Comparison of ENCODE assay signal across 1 cellular context in genomic region chr15:48330855-48331795, GRCh38.
A peak's percentile ranks its signal among the peaks of the same experiment; 100 is the strongest.
TF ChIP-seq lines count a peak whose summit lies in the region.

Gene DUT, plus strand, starts transcription at chr15:48331429. Its CDS starts 87 bp downstream, at chr15:48331516.

TF ChIP-seq in HCT116, 20 proteins besides CTCF, POLR2A, EP300 and RAD21 (continued from another document):
- TF ChIP-seq, protein P1, sequence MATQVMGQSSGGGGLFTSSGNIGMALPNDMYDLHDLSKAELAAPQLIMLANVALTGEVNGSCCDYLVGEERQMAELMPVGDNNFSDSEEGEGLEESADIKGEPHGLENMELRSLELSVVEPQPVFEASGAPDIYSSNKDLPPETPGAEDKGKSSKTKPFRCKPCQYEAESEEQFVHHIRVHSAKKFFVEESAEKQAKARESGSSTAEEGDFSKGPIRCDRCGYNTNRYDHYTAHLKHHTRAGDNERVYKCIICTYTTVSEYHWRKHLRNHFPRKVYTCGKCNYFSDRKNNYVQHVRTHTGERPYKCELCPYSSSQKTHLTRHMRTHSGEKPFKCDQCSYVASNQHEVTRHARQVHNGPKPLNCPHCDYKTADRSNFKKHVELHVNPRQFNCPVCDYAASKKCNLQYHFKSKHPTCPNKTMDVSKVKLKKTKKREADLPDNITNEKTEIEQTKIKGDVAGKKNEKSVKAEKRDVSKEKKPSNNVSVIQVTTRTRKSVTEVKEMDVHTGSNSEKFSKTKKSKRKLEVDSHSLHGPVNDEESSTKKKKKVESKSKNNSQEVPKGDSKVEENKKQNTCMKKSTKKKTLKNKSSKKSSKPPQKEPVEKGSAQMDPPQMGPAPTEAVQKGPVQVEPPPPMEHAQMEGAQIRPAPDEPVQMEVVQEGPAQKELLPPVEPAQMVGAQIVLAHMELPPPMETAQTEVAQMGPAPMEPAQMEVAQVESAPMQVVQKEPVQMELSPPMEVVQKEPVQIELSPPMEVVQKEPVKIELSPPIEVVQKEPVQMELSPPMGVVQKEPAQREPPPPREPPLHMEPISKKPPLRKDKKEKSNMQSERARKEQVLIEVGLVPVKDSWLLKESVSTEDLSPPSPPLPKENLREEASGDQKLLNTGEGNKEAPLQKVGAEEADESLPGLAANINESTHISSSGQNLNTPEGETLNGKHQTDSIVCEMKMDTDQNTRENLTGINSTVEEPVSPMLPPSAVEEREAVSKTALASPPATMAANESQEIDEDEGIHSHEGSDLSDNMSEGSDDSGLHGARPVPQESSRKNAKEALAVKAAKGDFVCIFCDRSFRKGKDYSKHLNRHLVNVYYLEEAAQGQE (IDR thresholded peaks at IDR 0.05; ENCODE audit: low read depth), result peak; percentile 59
TF ChIP-seq in HCT116: peak in this region for 6.
